ENCODE assay signal across 19 cellular contexts in the genomic region with DNA sequence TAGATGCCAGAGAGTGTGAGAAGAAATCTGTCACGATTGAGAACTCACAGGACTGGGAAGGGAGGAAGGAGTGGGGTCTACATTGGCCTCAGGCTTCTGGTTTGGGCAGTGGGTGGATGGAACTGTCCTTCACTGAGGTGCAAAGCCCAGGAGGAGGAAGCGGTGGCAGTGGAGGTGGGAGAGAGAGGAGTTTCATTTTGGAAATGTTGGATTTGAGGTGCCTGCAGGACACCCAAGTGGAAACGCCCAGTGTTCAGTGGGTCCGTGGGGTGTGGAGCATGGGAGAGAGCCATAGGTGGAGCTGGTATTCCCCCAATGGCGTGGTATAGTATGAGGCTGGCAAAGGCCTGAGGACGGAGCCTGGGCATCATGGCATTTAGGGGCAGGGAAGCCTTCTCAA. TPM values are rescaled to one million over a fixed set of nuclear protein-coding genes. Genes with fewer than 3 reads are reported as not detected.
A peak's percentile ranks its signal among the peaks of the same experiment; 100 is the strongest.
DNase-seq lines count a peak whose midpoint lies in the region; ATAC-seq, FAIRE-seq and TF ChIP-seq lines count a peak whose summit lies in the region.
"Had no signal": no experiment of that assay in that cellular context is flagged by ENCODE, and none has a peak within 500 bp of the region (broad histone marks: within the 10 kb centered on the region; RNA-seq: fewer than 3 reads in every experiment).

No MANE protein-coding gene starts in this region.

- peak overlapping the region; percentile 60 for H3K27ac Mint-ChIP-seq in activated naive CD4-positive, alpha-beta T cell treated with anti-CD3 and anti-CD28 coated beads, Interleukin-2, amount 10 ng/mL, durations not matched to agents 7 days and 5 days
- peak overlapping the region; percentile 59 for H3K27ac Mint-ChIP-seq in neural crest cell (ENCODE audit: unreplicated experiment)
- H3K27ac Mint-ChIP-seq: CD8-positive, alpha-beta memory T cell had no signal

- no peaks in the 10 kb centered on the region for H3K9me3 ChIP-seq in MG63
- H3K9me3 ChIP-seq: BLaER1, HAP-1 had no signal

- H3K27me3 ChIP-seq in bronchial epithelial cell (ENCODE audit: control insufficient read depth, insufficient read depth, low read length) (peaks cover 2% of the 10 kb centered on the region), MG63 (no peaks in the 10 kb centered on the region)
- H3K27me3 ChIP-seq: BLaER1 had no signal

- H3K4me3 Mint-ChIP-seq in activated naive CD4-positive, alpha-beta T cell treated with anti-CD3 and anti-CD28 coated beads, Interleukin-2, amount 10 ng/mL, durations not matched to agents 7 days and 5 days, result no peak overlapping the region
- no peak overlapping the region for H3K4me3 Mint-ChIP-seq in neural crest cell
- H3K4me3 Mint-ChIP-seq: CD8-positive, alpha-beta memory T cell had no signal

- CTCF ChIA-PET in activated naive CD4-positive, alpha-beta T cell treated with anti-CD3 and anti-CD28 coated beads, Interleukin-2, amount 10 ng/mL, durations not matched to agents 7 days and 5 days (lab: Charles Lee), result no interaction called here

- H3K4me3 ChIP-seq in bronchial epithelial cell (ENCODE audit: low read depth, low read length), result no peak overlapping the region
- H3K4me3 ChIP-seq in MG63, result no peak overlapping the region
- H3K4me3 ChIP-seq: BLaER1, GM12878, HAP-1 had no signal

- TF ChIP-seq CTCF in bronchial epithelial cell (IDR thresholded peaks at IDR 0.05; ENCODE audit: insufficient read depth, low read length, severe bottlenecking) (no peak), neural crest cell (conservative IDR thresholded peaks at IDR 0.05) (no peak)

- no peaks in the 10 kb centered on the region for H3K36me3 ChIP-seq in bronchial epithelial cell (ENCODE audit: control insufficient read depth, insufficient read depth, low read length)
- H3K36me3 ChIP-seq in MG63, result no peaks in the 10 kb centered on the region
- H3K36me3 ChIP-seq: BLaER1, HAP-1 had no signal

- FAIRE-seq in bronchial epithelial cell (lab: Jason Lieb, UNC), result peak; percentile 13
- FAIRE-seq: GM12878, HTR-8/SVneo had no signal

- peaks cover 3% of the 10 kb centered on the region for H3K36me3 Mint-ChIP-seq in activated naive CD4-positive, alpha-beta T cell treated with anti-CD3 and anti-CD28 coated beads, Interleukin-2, amount 10 ng/mL, durations not matched to agents 7 days and 5 days
- no peaks in the 10 kb centered on the region for H3K36me3 Mint-ChIP-seq in neural crest cell (ENCODE audit: low read depth)
- H3K36me3 Mint-ChIP-seq: CD8-positive, alpha-beta memory T cell had no signal

- no peak for DNase-seq in activated naive CD4-positive, alpha-beta T cell treated with anti-CD3 and anti-CD28 coated beads, Interleukin-2, amount 10 ng/mL, durations not matched to agents 7 days and 5 days
- no peak for DNase-seq in activated naive CD4-positive, alpha-beta T cell treated with anti-CD3 and anti-CD28 coated beads, Interleukin-2, amount 50 U/mL, for 16 hours
- DNase-seq in bronchial epithelial cell (ENCODE audit: low read depth) (no peak), neural crest cell (ENCODE audit: low read depth, low spot score) (no peak), MG63 (no peak), NCI-H128 (lab: John Stamatoyannopoulos, UW; ENCODE audit: unreplicated experiment) (no peak), NCI-H774 (lab: John Stamatoyannopoulos, UW) (no peak)
- DNase-seq: COR-L47, DMS 273 treated with DMSO at 0.1 percent for 48 hours, DMS53, DND-41, EL, GOT3 had no signal

- no peaks in the 10 kb centered on the region for H3K9me3 Mint-ChIP-seq in activated naive CD4-positive, alpha-beta T cell treated with anti-CD3 and anti-CD28 coated beads, Interleukin-2, amount 10 ng/mL, durations not matched to agents 7 days and 5 days
- peaks cover 2% of the 10 kb centered on the region for H3K9me3 Mint-ChIP-seq in neural crest cell
- H3K9me3 Mint-ChIP-seq: CD8-positive, alpha-beta memory T cell had no signal

- ATAC-seq in HG02623 (IDR thresholded peaks at IDR 0.05; ENCODE audit: unreplicated experiment), result no peak
- ATAC-seq: GM12878 had no signal

- H3K4me1 Mint-ChIP-seq in activated naive CD4-positive, alpha-beta T cell treated with anti-CD3 and anti-CD28 coated beads, Interleukin-2, amount 10 ng/mL, durations not matched to agents 7 days and 5 days, result peaks cover 30% of the 10 kb centered on the region
- peaks cover 17% of the 10 kb centered on the region for H3K4me1 Mint-ChIP-seq in neural crest cell

- H3K27me3 Mint-ChIP-seq in activated naive CD4-positive, alpha-beta T cell treated with anti-CD3 and anti-CD28 coated beads, Interleukin-2, amount 10 ng/mL, durations not matched to agents 7 days and 5 days, result peaks cover 37% of the 10 kb centered on the region
- no peaks in the 10 kb centered on the region for H3K27me3 Mint-ChIP-seq in neural crest cell (ENCODE audit: low read depth)

RNA-seq across cellular contexts. Expression of a gene that starts 9.3 kb away (rescaled TPM):
- 9.2 and 16.8 TPM in 2 replicates for total RNA-seq in bronchial epithelial cell
- total RNA-seq in neural crest cell, result 9.7 and 13.4 TPM in 2 replicates
- total RNA-seq in MG63 (2014; rRNA removed; shearing (Covaris generic); ENCODE audit: low replicate concordance), result 1.8 and 8.7 TPM in 2 replicates
- total RNA-seq: GM12878 had no signal
